ENCODE assay signal across 1 cellular context in genomic region chr2:3368261-3368722, GRCh38.
TF ChIP-seq lines count a peak whose summit lies in the region.

No MANE protein-coding gene starts in this region.

TF ChIP-seq in HepG2, 621 proteins besides CTCF, POLR2A, EP300 and RAD21 (continued from another document and continues in another):
- TF ChIP-seq ZNF790 (CRISPR knock-in tag; IDR thresholded peaks at IDR 0.05; ENCODE audit: borderline replicate concordance) (no peak; the same call in 1 of the 2 replicates), MTA1 (CRISPR knock-in tag; IDR thresholded peaks at IDR 0.05; ENCODE audit: borderline replicate concordance) (no peak; the same call in 1 of the 2 replicates), ZNF556 (CRISPR knock-in tag; IDR thresholded peaks at IDR 0.05; ENCODE audit: borderline replicate concordance) (no peak), ZNF160 (CRISPR knock-in tag; IDR thresholded peaks at IDR 0.05) (no peak), MXD4 (CRISPR knock-in tag; IDR thresholded peaks at IDR 0.05) (peak; percentile 33; the same call in 1 of the 2 replicates), PTBP1 (IDR thresholded peaks at IDR 0.05; ENCODE audit: low read depth, low read length, poor library complexity, severe bottlenecking) (no peak), SYNCRIP (IDR thresholded peaks at IDR 0.05; ENCODE audit: insufficient read depth, low read depth, low read length) (no peak), ZNF772 (CRISPR knock-in tag; IDR thresholded peaks at IDR 0.05) (peak; percentile 67; the same call in 1 of the 2 replicates), ZNF552 (CRISPR knock-in tag; IDR thresholded peaks at IDR 0.05; ENCODE audit: borderline replicate concordance) (no peak; the same call in 1 of the 2 replicates), ZNF275 (CRISPR knock-in tag; IDR thresholded peaks at IDR 0.05; ENCODE audit: borderline replicate concordance) (no peak), POLR2AphosphoS2 (IDR thresholded peaks at IDR 0.05; ENCODE audit: low read depth, low read length) (no peak), MTF2 (CRISPR knock-in tag; IDR thresholded peaks at IDR 0.05; ENCODE audit: borderline replicate concordance) (no peak), BORCS8-MEF2B (CRISPR knock-in tag; IDR thresholded peaks at IDR 0.05) (peak; percentile 82), RORA (CRISPR knock-in tag; IDR thresholded peaks at IDR 0.05) (no peak), ZFYVE20 (CRISPR knock-in tag; IDR thresholded peaks at IDR 0.05; ENCODE audit: borderline replicate concordance, low read depth) (no peak), MYNN (CRISPR knock-in tag; IDR thresholded peaks at IDR 0.05; ENCODE audit: low read depth) (no peak), IKZF5 (CRISPR knock-in tag; IDR thresholded peaks at IDR 0.05) (no peak), BCL3 (CRISPR knock-in tag; IDR thresholded peaks at IDR 0.05) (no peak; the same call in 1 of the 2 replicates), FOXA1 (IDR thresholded peaks at IDR 0.05) (no peak), FOXA1 (CRISPR knock-in tag; IDR thresholded peaks at IDR 0.05) (peak; percentile 33; the same call in 1 of the 2 replicates), MAFK (conservative IDR thresholded peaks at IDR 0.05 in 1 of 2, IDR thresholded peaks at IDR 0.05 in 1 of 2; ENCODE audit: low read length in 2 of 2) (no peak), GABPB1 (CRISPR knock-in tag; IDR thresholded peaks at IDR 0.05) (no peak), ZBED4 (CRISPR knock-in tag; IDR thresholded peaks at IDR 0.05; ENCODE audit: borderline replicate concordance) (no peak), ZNF264 (CRISPR knock-in tag; IDR thresholded peaks at IDR 0.05) (no peak), ISX (CRISPR knock-in tag; conservative IDR thresholded peaks at IDR 0.05) (no peak), ZNF557 (CRISPR knock-in tag; IDR thresholded peaks at IDR 0.05) (no peak), HNF4A (CRISPR knock-in tag; IDR thresholded peaks at IDR 0.05) (0 out of 2 replicates have a peak, but pooled peaks have one; percentile 30), RBM22 (optimal IDR thresholded peaks at IDR 0.05; ENCODE audit: low read length) (peak; percentile 74), HIVEP1 (CRISPR knock-in tag; IDR thresholded peaks at IDR 0.05) (no peak), NFKB2 (CRISPR knock-in tag; IDR thresholded peaks at IDR 0.05; ENCODE audit: borderline replicate concordance) (peak; percentile 69; the same call in 1 of the 2 replicates), ZNF343 (CRISPR knock-in tag; IDR thresholded peaks at IDR 0.05) (0 out of 2 replicates have a peak, but pooled peaks have one; percentile 45), ATF3 (CRISPR knock-in tag; IDR thresholded peaks at IDR 0.05) (no peak), RFX5 (IDR thresholded peaks at IDR 0.05; ENCODE audit: low read depth, low read length) (no peak), PCBP2 (optimal IDR thresholded peaks at IDR 0.05; ENCODE audit: low read depth, low read length, poor library complexity, severe bottlenecking) (no peak), KLF12 (CRISPR knock-in tag; IDR thresholded peaks at IDR 0.05; ENCODE audit: borderline replicate concordance) (no peak), ATF7-NPFF (CRISPR knock-in tag; IDR thresholded peaks at IDR 0.05; ENCODE audit: low read depth) (no peak), HMGXB4 (CRISPR knock-in tag; IDR thresholded peaks at IDR 0.05; ENCODE audit: borderline replicate concordance in 1 of 2, low read depth in 1 of 2) (no peak), ZNF263 (CRISPR knock-in tag; IDR thresholded peaks at IDR 0.05) (no peak), TSC22D2 (CRISPR knock-in tag; IDR thresholded peaks at IDR 0.05; ENCODE audit: borderline replicate concordance) (peak; percentile 72; the same call in 1 of the 2 replicates), ZBTB8A (CRISPR knock-in tag; IDR thresholded peaks at IDR 0.05; ENCODE audit: borderline replicate concordance, low read depth) (no peak), ZNF777 (CRISPR knock-in tag; IDR thresholded peaks at IDR 0.05) (no peak), HOXA3 (CRISPR knock-in tag; IDR thresholded peaks at IDR 0.05) (peak; percentile 32; the same call in 1 of the 2 replicates), ZNF251 (CRISPR knock-in tag; IDR thresholded peaks at IDR 0.05) (no peak), ZNF788 (CRISPR knock-in tag; IDR thresholded peaks at IDR 0.05; ENCODE audit: borderline replicate concordance) (peak; percentile 61; the same call in 1 of the 2 replicates), HNF1A (IDR thresholded peaks at IDR 0.05; ENCODE audit: low read depth) (no peak), HNF1A (CRISPR knock-in tag; IDR thresholded peaks at IDR 0.05; ENCODE audit: borderline replicate concordance) (0 out of 2 replicates have a peak, but pooled peaks have one; percentile 37), ZNF660 (CRISPR knock-in tag; IDR thresholded peaks at IDR 0.05; ENCODE audit: borderline replicate concordance, low read depth) (no peak), ATF7 (IDR thresholded peaks at IDR 0.05) (no peak), ATF7 (CRISPR knock-in tag; IDR thresholded peaks at IDR 0.05) (no peak), ZNF75D (CRISPR knock-in tag; IDR thresholded peaks at IDR 0.05; ENCODE audit: borderline replicate concordance) (no peak), ZNF280D (CRISPR knock-in tag; IDR thresholded peaks at IDR 0.05) (no peak), ZNF143 (CRISPR knock-in tag; IDR thresholded peaks at IDR 0.05) (no peak), GFI1 (CRISPR knock-in tag; IDR thresholded peaks at IDR 0.05; ENCODE audit: borderline replicate concordance) (peak; percentile 57; the same call in 1 of the 2 replicates)
